ENCODE assay signal across 28 cellular contexts in genomic region chr20:13816757-13817156, GRCh38. TPM values are rescaled to one million over a fixed set of nuclear protein-coding genes. Genes with fewer than 3 reads are reported as not detected.
DNase-seq lines count a peak whose midpoint lies in the region; TF ChIP-seq lines count a peak whose summit lies in the region.
"Had no signal": no experiment of that assay in that cellular context is flagged by ENCODE, and none has a peak within 500 bp of the region (broad histone marks: within the 10 kb centered on the region; RNA-seq: fewer than 3 reads in every experiment).

No MANE protein-coding gene starts in this region.

- TF ChIP-seq CTCF in glutamatergic neuron (IDR thresholded peaks at IDR 0.05; ENCODE audit: partially characterized antibody, unreplicated experiment) (no peak), spleen (IDR thresholded peaks at IDR 0.05 in 8 of 11, conservative IDR thresholded peaks at IDR 0.05 in 3 of 11) (no peak)

- peaks cover 17% of the 10 kb centered on the region for H3K4me1 Mint-ChIP-seq in activated CD4-positive, alpha-beta T cell treated with anti-CD3 and anti-CD28 coated beads, Interleukin-2, amount 10 ng/mL, durations not matched to agents 24 days and 14 days
- H3K4me1 Mint-ChIP-seq in activated T-helper 1 cell treated with anti-CD3 and anti-CD28 coated beads, Interleukin-12 subunit alpha, Interleukin-12 subunit beta, Interleukin-2, Interleukin-4 antibody, amounts not matched to agents 30 ng/mL and 10 ng/mL and 1 ng/mL, durations not matched to agents 14 hours and 24 hours and 36 hours (ENCODE audit: low read depth), result peaks cover 29% of the 10 kb centered on the region
- H3K4me1 Mint-ChIP-seq in glutamatergic neuron (ENCODE audit: low read depth, unreplicated experiment), result peaks cover 2% of the 10 kb centered on the region
- H3K4me1 Mint-ChIP-seq: immature natural killer cell, memory B cell, neural progenitor cell had no signal

- H2AFZ ChIP-seq in ACC112 (ENCODE audit: low read length, unreplicated experiment), result no peak overlapping the region
- H2AFZ ChIP-seq: neural progenitor cell, parathyroid adenoma had no signal

- H3K9me3 ChIP-seq in spleen, result peaks cover 0 to 4% (median 0%) of the 10 kb centered on the region in 8 donors
- H3K9me3 ChIP-seq: HAP-1, left lung, stomach had no signal

- H3K27me3 Mint-ChIP-seq in activated CD4-positive, alpha-beta T cell treated with anti-CD3 and anti-CD28 coated beads, Interleukin-2, amount 10 ng/mL, durations not matched to agents 24 days and 14 days, result no peaks in the 10 kb centered on the region
- H3K27me3 Mint-ChIP-seq in activated T-helper 1 cell treated with anti-CD3 and anti-CD28 coated beads, Interleukin-12 subunit alpha, Interleukin-12 subunit beta, Interleukin-2, Interleukin-4 antibody, amounts not matched to agents 30 ng/mL and 10 ng/mL and 1 ng/mL, durations not matched to agents 14 hours and 24 hours and 36 hours (ENCODE audit: insufficient read depth), result no peaks in the 10 kb centered on the region
- no peaks in the 10 kb centered on the region for H3K27me3 Mint-ChIP-seq in glutamatergic neuron (ENCODE audit: unreplicated experiment)
- H3K27me3 Mint-ChIP-seq: CD4-positive, alpha-beta T cell; memory B cell had no signal

- peak overlapping the region; percentile 78 for H3K27ac Mint-ChIP-seq in activated CD4-positive, alpha-beta T cell treated with anti-CD3 and anti-CD28 coated beads, Interleukin-2, amount 10 ng/mL, durations not matched to agents 24 days and 14 days
- H3K27ac Mint-ChIP-seq in activated T-helper 1 cell treated with anti-CD3 and anti-CD28 coated beads, Interleukin-12 subunit alpha, Interleukin-12 subunit beta, Interleukin-2, Interleukin-4 antibody, amounts not matched to agents 30 ng/mL and 10 ng/mL and 1 ng/mL, durations not matched to agents 14 hours and 24 hours and 36 hours, result peak overlapping the region; percentile 68
- H3K27ac Mint-ChIP-seq in glutamatergic neuron (ENCODE audit: unreplicated experiment), result no peak overlapping the region
- H3K27ac Mint-ChIP-seq: neural progenitor cell had no signal

- H3K27me3 ChIP-seq in ACC112 (ENCODE audit: insufficient read depth, low read length), result no peaks in the 10 kb centered on the region
- no peaks in the 10 kb centered on the region for H3K27me3 ChIP-seq in spleen (replicated peaks in 1 of 7)
- H3K27me3 ChIP-seq: gastroesophageal sphincter, left lung, neural progenitor cell, stomach had no signal

- no peak overlapping the region for H3K4me3 Mint-ChIP-seq in activated CD4-positive, alpha-beta T cell treated with anti-CD3 and anti-CD28 coated beads, Interleukin-2, amount 10 ng/mL, durations not matched to agents 24 days and 14 days
- no peak overlapping the region for H3K4me3 Mint-ChIP-seq in activated T-helper 1 cell treated with anti-CD3 and anti-CD28 coated beads, Interleukin-12 subunit alpha, Interleukin-12 subunit beta, Interleukin-2, Interleukin-4 antibody, amounts not matched to agents 30 ng/mL and 10 ng/mL and 1 ng/mL, durations not matched to agents 14 hours and 24 hours and 36 hours
- no peak overlapping the region for H3K4me3 Mint-ChIP-seq in glutamatergic neuron (ENCODE audit: unreplicated experiment)
- H3K4me3 Mint-ChIP-seq: CD4-positive, alpha-beta T cell; immature natural killer cell; memory B cell; neural progenitor cell had no signal

- H3K36me3 ChIP-seq in ACC112 (ENCODE audit: insufficient read depth, low read length) (peaks cover 17% of the 10 kb centered on the region), spleen (peaks cover 4 to 78% (median 65%) of the 10 kb centered on the region in 6 donors)
- H3K36me3 ChIP-seq: neural progenitor cell had no signal

- peaks cover 37% of the 10 kb centered on the region for H3K36me3 Mint-ChIP-seq in activated CD4-positive, alpha-beta T cell treated with anti-CD3 and anti-CD28 coated beads, Interleukin-2, amount 10 ng/mL, durations not matched to agents 24 days and 14 days (ENCODE audit: low read depth)
- peaks cover 34% of the 10 kb centered on the region for H3K36me3 Mint-ChIP-seq in activated T-helper 1 cell treated with anti-CD3 and anti-CD28 coated beads, Interleukin-12 subunit alpha, Interleukin-12 subunit beta, Interleukin-2, Interleukin-4 antibody, amounts not matched to agents 30 ng/mL and 10 ng/mL and 1 ng/mL, durations not matched to agents 14 hours and 24 hours and 36 hours (ENCODE audit: low read depth)
- no peaks in the 10 kb centered on the region for H3K36me3 Mint-ChIP-seq in glutamatergic neuron (ENCODE audit: unreplicated experiment)

- TF ChIP-seq POLR2A in spleen (IDR thresholded peaks at IDR 0.05), result no peak

- H3K79me2 ChIP-seq in ACC112 (ENCODE audit: control insufficient read depth, insufficient read depth, low read length, unreplicated experiment), result no peaks in the 10 kb centered on the region
- H3K79me2 ChIP-seq: parathyroid adenoma had no signal

- peaks cover 21% of the 10 kb centered on the region for H3K4me1 ChIP-seq in ACC112 (ENCODE audit: control insufficient read depth, insufficient read depth, low read length, unreplicated experiment)
- no peaks in the 10 kb centered on the region for H3K4me1 ChIP-seq in spleen
- H3K4me1 ChIP-seq: gastroesophageal sphincter, left lung, neural progenitor cell, parathyroid adenoma had no signal

- 87 to 92% (median 90%) methylated on average over 3 of the region's 3 CpGs for WGBS in spleen, 5 donors

- H3K27ac ChIP-seq in ACC112 (ENCODE audit: low read depth, low read length) (peak overlapping the region; percentile 17; the same call in 1 of the 2 replicates), spleen (no peak overlapping the region)
- H3K27ac ChIP-seq: HL-60, left lung, neural progenitor cell, parathyroid adenoma, skin epidermis had no signal

- no peak for DNase-seq in activated CD4-positive, alpha-beta T cell treated with anti-CD3 and anti-CD28 coated beads, Interleukin-2, amount 10 ng/mL, durations not matched to agents 24 days and 14 days
- no peak for DNase-seq in activated CD4-positive, alpha-beta T cell treated with anti-CD3 and anti-CD28 coated beads for 1 hour
- no peak for DNase-seq in activated T-helper 1 cell treated with anti-CD3 and anti-CD28 coated beads, Interleukin-12 subunit alpha, Interleukin-12 subunit beta, Interleukin-2, Interleukin-4 antibody, amounts not matched to agents 30 ng/mL and 10 ng/mL and 1 ng/mL, durations not matched to agents 14 hours and 24 hours and 36 hours (ENCODE audit: low spot score)
- DNase-seq in kidney tubule cell (ENCODE audit: low spot score) (peak; percentile 8), glutamatergic neuron (no peak), spleen (no peak)
- no peak for DNase-seq in NK-92 treated with Interleukin-12 subunit alpha and Interleukin-12 subunit beta, amount 100 ng/mL, for 24 hours (lab: John Stamatoyannopoulos, UW)
- DNase-seq: activated CD4-positive, alpha-beta T cell treated with anti-CD3 and anti-CD28 coated beads for 48 hours; activated CD8-positive, alpha-beta memory T cell treated with anti-CD3 and anti-CD28 coated beads, Interleukin-2, amount 50 U/mL, for 4 hours; activated gamma-delta T cell treated with Interleukin-2 at 50 U/mL for 16 hours; CD4-positive, alpha-beta T cell; DMS79 treated with DMSO at 0.1 percent for 48 hours; immature natural killer cell; KBM-7; left lung; NCI-H1092; NCI-H1694 treated with DMSO at 0.1 percent for 48 hours; NCI-H2171; OCI-M1; stomach had no signal

- intact Hi-C loops in activated CD4-positive, alpha-beta T cell treated with anti-CD3 and anti-CD28 coated beads, Interleukin-2, amount 10 ng/mL, durations not matched to agents 24 days and 14 days (cut with micrococcal nuclease), result loop anchor here (1.0 kb wide), 1 partner anchor 31 kb away; the partner anchor contains the start of gene NDUFAF5
- intact Hi-C loops in activated T-helper 1 cell treated with anti-CD3 and anti-CD28 coated beads, Interleukin-12 subunit alpha, Interleukin-12 subunit beta, Interleukin-2, Interleukin-4 antibody, amounts not matched to agents 30 ng/mL and 10 ng/mL and 1 ng/mL, durations not matched to agents 14 hours and 24 hours and 36 hours (cut with micrococcal nuclease), result loop anchor here (1.0 to 10.0 kb wide), 3 partner anchors 31 to 592 kb away; partner anchors contain the start of genes ISM1 and NDUFAF5
- intact Hi-C loops in spleen (cut with DNase I; ENCODE audit: low total_unique reads), result loop anchor here (5.0 kb wide), 1 partner anchor 241 kb away; no protein-coding TSS in a partner anchor

- no peaks in the 10 kb centered on the region for H3K9me3 Mint-ChIP-seq in activated CD4-positive, alpha-beta T cell treated with anti-CD3 and anti-CD28 coated beads, Interleukin-2, amount 10 ng/mL, durations not matched to agents 24 days and 14 days
- H3K9me3 Mint-ChIP-seq in activated T-helper 1 cell treated with anti-CD3 and anti-CD28 coated beads, Interleukin-12 subunit alpha, Interleukin-12 subunit beta, Interleukin-2, Interleukin-4 antibody, amounts not matched to agents 30 ng/mL and 10 ng/mL and 1 ng/mL, durations not matched to agents 14 hours and 24 hours and 36 hours, result no peaks in the 10 kb centered on the region
- H3K9me3 Mint-ChIP-seq in glutamatergic neuron (ENCODE audit: unreplicated experiment), result no peaks in the 10 kb centered on the region
- H3K9me3 Mint-ChIP-seq: CD4-positive, alpha-beta T cell; immature natural killer cell; memory B cell; neural progenitor cell had no signal

- H3K4me3 ChIP-seq in ACC112 (ENCODE audit: low read depth, low read length) (no peak overlapping the region), spleen (no peak overlapping the region)
- H3K4me3 ChIP-seq: gastroesophageal sphincter, HAP-1, left lung, neural progenitor cell, skin epidermis, stomach had no signal

RNA-seq across cellular contexts. Expression of gene NDUFAF5, which starts 31.9 kb away (rescaled TPM):
- total RNA-seq in activated CD4-positive, alpha-beta T cell treated with anti-CD3 and anti-CD28 coated beads, Interleukin-2, amount 10 ng/mL, durations not matched to agents 24 days and 14 days, result 32.3 and 32.8 TPM in 2 replicates
- total RNA-seq in activated T-helper 1 cell treated with anti-CD3 and anti-CD28 coated beads, Interleukin-12 subunit alpha, Interleukin-12 subunit beta, Interleukin-2, Interleukin-4 antibody, amounts not matched to agents 30 ng/mL and 10 ng/mL and 1 ng/mL, durations not matched to agents 14 hours and 24 hours and 36 hours, result 34.9 and 39.9 TPM in 2 replicates
- total RNA-seq in glutamatergic neuron (ENCODE audit: unreplicated experiment) (51.2 TPM), spleen (10 to 100 TPM; 11.5 to 31.0 (median 27.6) TPM)
- 10 to 100 TPM; 17.8 to 37.2 (median 23.3) TPM for polyA plus RNA-seq in spleen

RNA-seq across cellular contexts. Expression of gene ESF1, which starts 32.0 kb away (rescaled TPM):
- total RNA-seq in activated CD4-positive, alpha-beta T cell treated with anti-CD3 and anti-CD28 coated beads, Interleukin-2, amount 10 ng/mL, durations not matched to agents 24 days and 14 days, result 32.8 and 34.5 TPM in 2 replicates
- 30.3 and 32.1 TPM in 2 replicates for total RNA-seq in activated T-helper 1 cell treated with anti-CD3 and anti-CD28 coated beads, Interleukin-12 subunit alpha, Interleukin-12 subunit beta, Interleukin-2, Interleukin-4 antibody, amounts not matched to agents 30 ng/mL and 10 ng/mL and 1 ng/mL, durations not matched to agents 14 hours and 24 hours and 36 hours
- 16.1 TPM for total RNA-seq in glutamatergic neuron (ENCODE audit: unreplicated experiment)
- total RNA-seq in spleen, result 10 to 100 TPM in 6 of 7 donors, 1 to 10 TPM in 1; 8.2 to 15.6 (median 14.6) TPM
- polyA plus RNA-seq in spleen, result 10 to 100 TPM in 1 of 3 donors, 1 to 10 TPM in 2; 6.9 to 10.3 (median 9.0) TPM
